17 cellular contexts compared by ENCODE assay signal in the genomic region with DNA sequence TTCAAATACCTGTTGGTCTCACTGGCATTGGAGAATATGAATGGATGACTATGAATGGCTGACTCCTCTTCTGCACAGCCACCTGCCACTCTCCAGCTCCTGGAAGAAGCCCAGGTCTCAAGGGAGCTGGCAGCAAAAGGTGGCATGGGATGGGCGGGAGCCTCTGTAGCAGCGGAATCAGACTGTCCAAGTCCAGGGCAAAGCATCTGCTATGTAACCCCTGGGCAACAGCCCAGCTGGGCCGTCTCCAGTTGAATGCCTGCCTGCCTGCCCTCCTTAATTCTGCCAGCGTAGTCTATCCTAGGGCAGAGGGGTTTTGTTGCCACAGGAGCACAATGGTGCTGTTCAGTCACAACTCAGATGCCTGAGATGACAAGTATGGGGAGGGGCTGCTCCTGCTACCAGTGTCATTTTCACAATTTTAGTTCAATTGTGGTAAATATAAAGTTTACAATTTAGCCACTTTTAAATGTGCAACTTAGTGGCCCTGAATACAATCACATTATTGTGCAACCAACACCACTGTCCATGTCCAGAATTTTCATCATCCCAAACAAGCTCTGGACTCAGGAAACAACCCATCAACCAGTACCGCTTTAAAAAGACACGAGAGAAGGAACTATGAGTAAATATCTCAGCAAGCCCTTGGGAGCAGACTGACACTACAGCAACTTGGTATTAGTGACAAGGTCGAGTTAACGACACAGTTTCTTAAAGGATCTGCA.
DNase-seq lines count a peak whose midpoint lies in the region; ATAC-seq, FAIRE-seq and TF ChIP-seq lines count a peak whose summit lies in the region.
"Had no signal": no experiment of that assay in that cellular context is flagged by ENCODE, and none has a peak within 500 bp of the region (broad histone marks: within the 10 kb centered on the region; RNA-seq: fewer than 3 reads in every experiment).

No MANE protein-coding gene starts in this region.

- no peak for TF ChIP-seq POLR2A in H54 (IDR thresholded peaks at IDR 0.05; ENCODE audit: low read depth, low read length)

- ATAC-seq in foreskin keratinocyte, result no peak
- no peak for ATAC-seq in HG03095 (IDR thresholded peaks at IDR 0.05; ENCODE audit: unreplicated experiment)
- ATAC-seq in stimulated activated memory B cell treated with anti-CD40 and anti-IgM and Interleukin-4, amounts not matched to agents 10 μg/mL and 1 μg/mL and 100 μg/mL, for 72 hours, result no peak
- ATAC-seq: GM12878 had no signal

- no peak overlapping the region for H3K27ac Mint-ChIP-seq in stimulated activated memory B cell treated with anti-CD40 and anti-IgM and Interleukin-4, amounts not matched to agents 10 μg/mL and 1 μg/mL and 100 μg/mL, for 72 hours
- H3K27ac Mint-ChIP-seq: activated naive CD4-positive, alpha-beta T cell treated with anti-CD3 and anti-CD28 coated beads, Interleukin-2, amount 10 ng/mL, durations not matched to agents 7 days and 5 days; dendritic cell treated with granulocyte-macrophage colony-stimulating factor and Interleukin-4, amounts not matched to agents 40 ng/mL and 50 ng/mL, for 4 days; nephron; T-helper 2 cell treated with Interferon-gamma antibody and Interleukin-4, amounts not matched to agents 5 μg/mL and 100 μg/mL, for 36 hours had no signal

- DNase-seq in DMS79 treated with DMSO at 0.1 percent for 48 hours (lab: John Stamatoyannopoulos, UW) (peak; percentile 70), NCI-H2196 treated with DMSO at 0.1 percent for 48 hours (lab: John Stamatoyannopoulos, UW; ENCODE audit: unreplicated experiment) (peak; percentile 83), foreskin keratinocyte (no peak), myocyte (ENCODE audit: low read depth) (peak; percentile 73), H54 (ENCODE audit: insufficient read length, low spot score) (no peak), NCI-H1436 (lab: John Stamatoyannopoulos, UW) (no peak)
- DNase-seq: activated naive CD4-positive, alpha-beta T cell treated with anti-CD3 and anti-CD28 coated beads, Interleukin-2, amount 10 ng/mL, durations not matched to agents 7 days and 5 days; DND-41; NCI-H187 had no signal

- no peaks in the 10 kb centered on the region for H3K36me3 Mint-ChIP-seq in stimulated activated memory B cell treated with anti-CD40 and anti-IgM and Interleukin-4, amounts not matched to agents 10 μg/mL and 1 μg/mL and 100 μg/mL, for 72 hours
- H3K36me3 Mint-ChIP-seq: activated naive CD4-positive, alpha-beta T cell treated with anti-CD3 and anti-CD28 coated beads, Interleukin-2, amount 10 ng/mL, durations not matched to agents 7 days and 5 days had no signal

- H3K4me1 Mint-ChIP-seq in stimulated activated memory B cell treated with anti-CD40 and anti-IgM and Interleukin-4, amounts not matched to agents 10 μg/mL and 1 μg/mL and 100 μg/mL, for 72 hours, result peaks cover 8% of the 10 kb centered on the region

- H3K27me3 Mint-ChIP-seq in stimulated activated memory B cell treated with anti-CD40 and anti-IgM and Interleukin-4, amounts not matched to agents 10 μg/mL and 1 μg/mL and 100 μg/mL, for 72 hours, result peaks cover 53% of the 10 kb centered on the region
- H3K27me3 Mint-ChIP-seq: dendritic cell treated with granulocyte-macrophage colony-stimulating factor and Interleukin-4, amounts not matched to agents 40 ng/mL and 50 ng/mL, for 4 days had no signal

- FAIRE-seq in H54 (lab: Jason Lieb, UNC), result no peak
- FAIRE-seq: GM12878, islet of Langerhans, RCC 7860 had no signal

- no peaks in the 10 kb centered on the region for H3K9me3 Mint-ChIP-seq in stimulated activated memory B cell treated with anti-CD40 and anti-IgM and Interleukin-4, amounts not matched to agents 10 μg/mL and 1 μg/mL and 100 μg/mL, for 72 hours
- H3K9me3 Mint-ChIP-seq: activated naive CD4-positive, alpha-beta T cell treated with anti-CD3 and anti-CD28 coated beads, Interleukin-2, amount 10 ng/mL, durations not matched to agents 7 days and 5 days; dendritic cell treated with granulocyte-macrophage colony-stimulating factor and Interleukin-4, amounts not matched to agents 40 ng/mL and 50 ng/mL, for 4 days; nephron; T-helper 2 cell treated with Interferon-gamma antibody and Interleukin-4, amounts not matched to agents 5 μg/mL and 100 μg/mL, for 36 hours had no signal

- H3K27ac ChIP-seq in foreskin keratinocyte, result peak overlapping the region; percentile 98

- no peak overlapping the region for H3K4me3 Mint-ChIP-seq in stimulated activated memory B cell treated with anti-CD40 and anti-IgM and Interleukin-4, amounts not matched to agents 10 μg/mL and 1 μg/mL and 100 μg/mL, for 72 hours
- H3K4me3 Mint-ChIP-seq: activated naive CD4-positive, alpha-beta T cell treated with anti-CD3 and anti-CD28 coated beads, Interleukin-2, amount 10 ng/mL, durations not matched to agents 7 days and 5 days; dendritic cell treated with granulocyte-macrophage colony-stimulating factor and Interleukin-4, amounts not matched to agents 40 ng/mL and 50 ng/mL, for 4 days; nephron; T-helper 2 cell treated with Interferon-gamma antibody and Interleukin-4, amounts not matched to agents 5 μg/mL and 100 μg/mL, for 36 hours had no signal

- TF ChIP-seq CTCF in foreskin keratinocyte (conservative IDR thresholded peaks at IDR 0.05), result no peak

- H3K27me3 ChIP-seq in foreskin keratinocyte, result peaks cover 30% of the 10 kb centered on the region

- H3K4me1 ChIP-seq in foreskin keratinocyte, result peaks cover 17% of the 10 kb centered on the region

Comparison
In these comparisons a context has a peak if more than half of its experiments do, and no peak if none do; other contexts are left out.
1. DNase-seq: peak in DMS79 treated with DMSO at 0.1 percent for 48 hours (single experiment), NCI-H2196 treated with DMSO at 0.1 percent for 48 hours (single experiment) and myocyte (single experiment); none in foreskin keratinocyte (0 of 2), H54 (single experiment) and NCI-H1436 (single experiment).